8 cellular contexts compared by ENCODE assay signal in the genomic region with DNA sequence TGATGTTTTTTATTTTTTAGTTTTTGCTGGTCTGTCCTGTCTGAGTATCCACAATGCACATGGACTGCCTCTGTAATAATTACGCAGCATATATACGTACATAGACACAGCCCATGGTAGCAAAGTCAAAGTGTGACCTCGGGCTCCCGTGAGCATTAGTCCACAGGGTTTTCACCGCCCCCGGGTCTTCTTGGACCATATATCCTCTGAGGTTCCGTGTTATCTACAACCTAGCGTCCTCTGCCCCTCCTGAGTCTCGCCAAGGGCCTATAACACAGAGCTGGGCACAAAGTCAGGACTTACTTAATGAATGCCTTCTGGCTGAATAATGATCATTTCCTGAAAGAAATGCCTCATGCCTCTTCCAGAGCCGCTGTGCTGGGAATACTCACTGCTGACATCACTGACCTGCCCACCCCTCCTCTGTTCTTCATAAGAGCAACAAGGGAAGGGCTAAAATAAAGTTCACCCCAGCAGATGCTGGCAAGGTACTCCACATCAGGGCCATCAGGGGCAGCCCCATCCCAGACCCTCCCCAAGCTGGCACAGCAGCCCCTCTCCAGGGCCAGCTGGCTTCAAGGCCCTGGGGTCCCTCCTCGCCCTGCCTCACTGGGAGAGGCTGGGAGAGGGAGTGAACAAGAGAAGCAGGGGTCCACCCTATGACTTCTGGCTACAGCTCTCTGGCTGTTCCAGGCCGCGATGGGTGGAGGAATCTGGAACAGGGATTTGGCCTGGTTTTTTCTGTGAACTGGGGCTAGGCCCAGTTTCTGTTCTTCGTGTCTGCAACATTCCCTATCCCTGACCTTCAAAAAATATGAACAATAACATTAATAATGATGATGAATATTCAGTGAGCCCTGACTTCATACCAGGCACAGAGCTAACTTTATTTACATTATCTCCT. TPM values are rescaled to one million over a fixed set of nuclear protein-coding genes. Genes with fewer than 3 reads are reported as not detected.
DNase-seq lines count a peak whose midpoint lies in the region; ATAC-seq, FAIRE-seq and TF ChIP-seq lines count a peak whose summit lies in the region.

No MANE protein-coding gene starts in this region.

- TF ChIP-seq CTCF in heart right ventricle (IDR thresholded peaks at IDR 0.05) = no peak

- peaks cover 98% of the 10 kb centered on the region for H3K4me1 Mint-ChIP-seq in activated CD8-positive, alpha-beta T cell treated with anti-CD3 and anti-CD28 coated beads, Interleukin-2, amount 10 ng/mL, durations not matched to agents 7 days and 5 days (ENCODE audit: low read depth)

- H3K4me2 ChIP-seq in skeletal muscle satellite cell (ENCODE audit: low read length) = peak overlapping the region; percentile 90

- ATAC-seq in activated CD8-positive, alpha-beta T cell treated with anti-CD3 and anti-CD28 coated beads, Interleukin-2, amount 10 ng/mL, durations not matched to agents 7 days and 5 days = no peak
- peak; percentile 11 to 55 (median 34) for ATAC-seq in heart right ventricle
- no peak for ATAC-seq in GM19395 (IDR thresholded peaks at IDR 0.05; ENCODE audit: unreplicated experiment)
- no peak for ATAC-seq in HG02981 (IDR thresholded peaks at IDR 0.05; ENCODE audit: unreplicated experiment)

- H3K9ac ChIP-seq in skeletal muscle satellite cell (ENCODE audit: low read depth, low read length) = peak overlapping the region; percentile 80

- FAIRE-seq in H54 (lab: Jason Lieb, UNC) = no peak

- TF ChIP-seq POLR2A in H54 (IDR thresholded peaks at IDR 0.05; ENCODE audit: low read depth, low read length) = no peak

- H3K27me3 ChIP-seq in heart right ventricle (no peaks in the 10 kb centered on the region), skeletal muscle satellite cell (ENCODE audit: control insufficient read depth, insufficient read depth, low read length) (no peaks in the 10 kb centered on the region)

- no peaks in the 10 kb centered on the region for H3K9me3 Mint-ChIP-seq in activated CD8-positive, alpha-beta T cell treated with anti-CD3 and anti-CD28 coated beads, Interleukin-2, amount 10 ng/mL, durations not matched to agents 7 days and 5 days (ENCODE audit: insufficient read depth)

- peaks cover 0 to 14% (median 0%) of the 10 kb centered on the region in 9 donors for H3K36me3 ChIP-seq in heart right ventricle
- H3K36me3 ChIP-seq in skeletal muscle satellite cell (ENCODE audit: insufficient read depth, low read length) = peaks cover 30% of the 10 kb centered on the region

- intact Hi-C loops in heart right ventricle (cut with DNase I) = no loop called here

- H3K27me3 Mint-ChIP-seq in activated CD8-positive, alpha-beta T cell treated with anti-CD3 and anti-CD28 coated beads, Interleukin-2, amount 10 ng/mL, durations not matched to agents 7 days and 5 days (ENCODE audit: low read depth) = no peaks in the 10 kb centered on the region

- CTCF ChIA-PET in activated CD8-positive, alpha-beta T cell treated with anti-CD3 and anti-CD28 coated beads, Interleukin-2, amount 10 ng/mL, durations not matched to agents 7 days and 5 days (lab: Charles Lee) = interaction anchor here (0.7 to 27.1 kb wide), 10 partner anchors 9 to 160 kb away, joined by 3 to 1049 read pairs (median 6); no protein-coding TSS in a partner anchor

- peak overlapping the region; percentile 93 to 100 (median 98) for H3K27ac ChIP-seq in heart right ventricle

- H3K36me3 Mint-ChIP-seq in activated CD8-positive, alpha-beta T cell treated with anti-CD3 and anti-CD28 coated beads, Interleukin-2, amount 10 ng/mL, durations not matched to agents 7 days and 5 days (ENCODE audit: low read depth) = peaks cover 67% of the 10 kb centered on the region

- 26 to 28% methylated on average over 14 of the region's 14 CpGs for WGBS in heart right ventricle, 2 donors

- peak overlapping the region; percentile 90 for H3K27ac Mint-ChIP-seq in activated CD8-positive, alpha-beta T cell treated with anti-CD3 and anti-CD28 coated beads, Interleukin-2, amount 10 ng/mL, durations not matched to agents 7 days and 5 days

- no peaks in the 10 kb centered on the region for H3K9me3 ChIP-seq in heart right ventricle
- H3K9me3 ChIP-seq in skeletal muscle satellite cell (replicated peaks; ENCODE audit: low read length) = no peaks in the 10 kb centered on the region

- H3K4me3 Mint-ChIP-seq in activated CD8-positive, alpha-beta T cell treated with anti-CD3 and anti-CD28 coated beads, Interleukin-2, amount 10 ng/mL, durations not matched to agents 7 days and 5 days = peak overlapping the region; percentile 90

- H3K4me3 ChIP-seq in heart right ventricle (peak overlapping the region in 8 of 10 donors; percentile 42 to 55 (median 46)), skeletal muscle satellite cell (ENCODE audit: low read length) (peak overlapping the region; percentile 26)

- H3K4me1 ChIP-seq in heart right ventricle (peaks cover 74 to 100% (median 99%) of the 10 kb centered on the region in 9 donors), skeletal muscle satellite cell (ENCODE audit: control insufficient read depth, insufficient read depth, low read length) (peaks cover 92% of the 10 kb centered on the region)

- POLR2A ChIA-PET in activated CD8-positive, alpha-beta T cell treated with anti-CD3 and anti-CD28 coated beads, Interleukin-2, amount 10 ng/mL, durations not matched to agents 7 days and 5 days (lab: Charles Lee) = interaction anchor here (1.0 to 20.2 kb wide), 10 partner anchors 6 to 596 kb away, joined by 3 to 642 read pairs (median 7); a partner anchor contains a TSS

- DNase-seq in H54 (ENCODE audit: insufficient read length, low spot score) (peak; percentile 41), heart right ventricle (peak; percentile 64 to 66), NCI-H526 (lab: John Stamatoyannopoulos, UW) (no peak), NCI-H187 treated with DMSO at 0.1 percent for 48 hours (lab: John Stamatoyannopoulos, UW) (no peak)
- no peak for DNase-seq in activated CD8-positive, alpha-beta T cell treated with anti-CD3 and anti-CD28 coated beads, Interleukin-2, amount 10 ng/mL, durations not matched to agents 7 days and 5 days

RNA-seq across cellular contexts. Expression of a gene that starts 7.9 kb away (rescaled TPM):
- 100 to 1,000 TPM; 180 to 207 TPM for total RNA-seq in activated CD8-positive, alpha-beta T cell treated with anti-CD3 and anti-CD28 coated beads, Interleukin-2, amount 10 ng/mL, durations not matched to agents 7 days and 5 days
- total RNA-seq in heart right ventricle = 10 to 100 TPM; 26.9 to 50.7 (median 38.5) TPM
- polyA plus RNA-seq in heart right ventricle = 10 to 100 TPM; 40.4 to 75.6 TPM
- total RNA-seq in skeletal muscle satellite cell (2012; rRNA removed) = 26.9 and 39.5 TPM in 2 replicates

RNA-seq across cellular contexts. Expression of a gene that starts 38.8 kb away (rescaled TPM):
- total RNA-seq in activated CD8-positive, alpha-beta T cell treated with anti-CD3 and anti-CD28 coated beads, Interleukin-2, amount 10 ng/mL, durations not matched to agents 7 days and 5 days = 1 to 10 TPM; 7.0 to 8.1 TPM
- 10 to 100 TPM; 18.6 to 31.9 (median 22.1) TPM for total RNA-seq in heart right ventricle
- polyA plus RNA-seq in heart right ventricle = 10 to 100 TPM; 12.6 to 26.2 TPM
- 3.9 and 12.2 TPM in 2 replicates for total RNA-seq in skeletal muscle satellite cell (2012; rRNA removed)

RNA-seq across cellular contexts. Expression of a gene that starts 53.2 kb away (rescaled TPM):
- total RNA-seq in activated CD8-positive, alpha-beta T cell treated with anti-CD3 and anti-CD28 coated beads, Interleukin-2, amount 10 ng/mL, durations not matched to agents 7 days and 5 days = under 1 TPM in 1 of 2 experiments, not detected in 1; 0.24 TPM
- 10 to 100 TPM in 9 of 10 donors, 1 to 10 TPM in 1; 9.5 to 54.9 (median 19.8) TPM for total RNA-seq in heart right ventricle
- polyA plus RNA-seq in heart right ventricle = 100 to 1,000 TPM in 1 of 2 donors, 10 to 100 TPM in 1; 22.4 to 173 TPM
- 1.1 and 2.3 TPM in 2 replicates for total RNA-seq in skeletal muscle satellite cell (2012; rRNA removed)

Comparison
In these comparisons a context has a peak if more than half of its experiments do, and no peak if none do; other contexts are left out.
1. DNase-seq: peak in H54 (single experiment) and heart right ventricle (2 of 2); none in activated CD8-positive, alpha-beta T cell treated with anti-CD3 and anti-CD28 coated beads, Interleukin-2, amount 10 ng/mL, durations not matched to agents 7 days and 5 days (single experiment), NCI-H526 (0 of 2) and NCI-H187 treated with DMSO at 0.1 percent for 48 hours (single experiment).
2. ATAC-seq: peak in heart right ventricle (8 of 8); none in activated CD8-positive, alpha-beta T cell treated with anti-CD3 and anti-CD28 coated beads, Interleukin-2, amount 10 ng/mL, durations not matched to agents 7 days and 5 days (single experiment), GM19395 (single experiment) and HG02981 (single experiment).
3. RNA of a gene that starts 53.2 kb away (total RNA-seq): 9.5 to 54.9 TPM in heart right ventricle; 0.24 TPM in activated CD8-positive, alpha-beta T cell treated with anti-CD3 and anti-CD28 coated beads, Interleukin-2, amount 10 ng/mL, durations not matched to agents 7 days and 5 days; every median in the first group is over 4 times any median in the second.